Comparison of ENCODE assay signal across 2 cellular contexts in the genomic region with DNA sequence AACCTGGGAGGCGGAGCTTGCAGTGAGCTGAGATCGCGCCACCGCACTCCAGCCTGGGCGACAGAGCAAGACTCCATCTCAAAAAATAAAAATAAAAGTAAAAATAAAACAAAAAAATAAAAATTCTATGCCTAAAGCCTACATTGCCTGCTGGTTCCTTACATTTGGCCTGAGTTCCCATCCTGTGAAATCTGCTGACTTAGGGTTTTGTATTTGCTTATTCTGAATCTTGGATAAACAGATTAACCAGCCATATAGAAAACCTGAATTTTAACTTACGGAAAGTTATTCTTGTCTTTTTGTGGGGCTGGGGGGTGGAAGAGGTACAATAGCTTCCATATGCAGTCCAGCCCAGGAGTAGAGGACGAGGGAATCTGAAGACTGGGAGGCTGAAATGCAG.
TF ChIP-seq lines count a peak whose summit lies in the region.

No MANE protein-coding gene starts in this region.

TF ChIP-seq in HepG2, 621 proteins besides CTCF, POLR2A, EP300 and RAD21 (continued from another document):
- TF ChIP-seq MAFK (conservative IDR thresholded peaks at IDR 0.05 in 1 of 2, IDR thresholded peaks at IDR 0.05 in 1 of 2; ENCODE audit: low read length in 2 of 2): peak; percentile 88 to 94; a peak in 3 of 4 replicates

TF ChIP-seq in K562, 482 proteins besides CTCF, POLR2A, EP300 and RAD21 (continued from another document):
- TF ChIP-seq, protein P1, sequence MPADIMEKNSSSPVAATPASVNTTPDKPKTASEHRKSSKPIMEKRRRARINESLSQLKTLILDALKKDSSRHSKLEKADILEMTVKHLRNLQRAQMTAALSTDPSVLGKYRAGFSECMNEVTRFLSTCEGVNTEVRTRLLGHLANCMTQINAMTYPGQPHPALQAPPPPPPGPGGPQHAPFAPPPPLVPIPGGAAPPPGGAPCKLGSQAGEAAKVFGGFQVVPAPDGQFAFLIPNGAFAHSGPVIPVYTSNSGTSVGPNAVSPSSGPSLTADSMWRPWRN (IDR thresholded peaks at IDR 0.05; ENCODE audit: low read depth): no peak
- TF ChIP-seq NR2F6 (CRISPR knock-in tag; IDR thresholded peaks at IDR 0.05) (no peak), GTF2A2 (tag; IDR thresholded peaks at IDR 0.05) (no peak)
